ENCODE assay signal across 1 cellular context in the genomic region with DNA sequence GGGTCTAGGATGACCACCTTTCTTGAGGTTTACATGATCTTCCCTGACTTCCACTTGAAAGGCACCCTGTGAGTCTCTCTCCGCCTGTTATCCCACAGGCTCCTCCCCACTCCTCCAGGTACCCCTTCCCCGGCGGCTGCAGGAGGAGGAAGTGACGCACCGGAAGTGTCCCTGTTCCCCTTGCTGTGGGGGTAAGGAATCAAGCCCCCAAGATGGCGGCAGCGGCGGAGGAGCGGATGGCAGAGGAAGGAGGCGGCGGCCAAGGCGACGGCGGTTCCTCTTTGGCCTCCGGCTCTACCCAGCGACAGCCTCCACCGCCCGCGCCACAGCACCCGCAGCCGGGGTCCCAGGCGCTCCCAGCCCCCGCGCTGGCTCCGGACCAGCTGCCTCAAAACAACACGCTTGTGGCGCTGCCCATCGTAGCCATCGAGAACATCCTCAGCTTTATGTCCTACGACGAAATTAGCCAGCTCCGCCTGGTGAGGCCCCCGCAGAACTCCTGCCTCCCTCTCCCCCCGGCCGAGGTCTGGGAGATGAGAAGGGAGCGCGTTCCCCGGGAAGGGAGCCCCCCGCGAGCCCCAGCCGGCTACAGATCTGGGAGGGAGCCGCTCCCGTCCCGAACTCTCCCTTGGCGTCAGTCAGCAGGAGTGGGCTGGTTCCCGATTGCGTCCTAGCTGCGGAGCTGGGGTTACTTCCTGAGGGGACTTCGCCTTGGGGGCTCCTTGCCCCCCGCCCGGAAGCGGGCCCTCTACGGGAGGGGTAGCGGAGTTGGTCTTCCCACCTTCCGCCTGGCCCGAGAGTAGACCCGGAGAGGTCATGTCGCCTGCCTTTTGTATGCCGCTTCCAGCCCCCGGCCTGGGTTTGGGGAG.
TF ChIP-seq lines count a peak whose summit lies in the region.

Gene FBXO28, plus strand, starts transcription at position 194 of the 869 bp plus-strand sequence. Its CDS starts 19 bp downstream, at position 213.

TF ChIP-seq in GM23338, 12 proteins besides CTCF, POLR2A, EP300 and RAD21 (continued from another document):
- TF ChIP-seq ETS1 (IDR thresholded peaks at IDR 0.05) (peak; percentile 73; the same call in 1 of the 2 replicates), EZH2 (IDR thresholded peaks at IDR 0.05; ENCODE audit: low read depth, unreplicated experiment) (no peak), POLR2AphosphoS5 (IDR thresholded peaks at IDR 0.05; ENCODE audit: low read depth) (peak; percentile 98), EZH2phosphoT487 (IDR thresholded peaks at IDR 0.05; ENCODE audit: unreplicated experiment) (no peak), ZNF462 (CRISPR knock-in tag; IDR thresholded peaks at IDR 0.05) (no peak), STAT1 (IDR thresholded peaks at IDR 0.05; ENCODE audit: unreplicated experiment) (no peak)
TF ChIP-seq in GM23338: peak in this region for 5.
